In the genomic region with DNA sequence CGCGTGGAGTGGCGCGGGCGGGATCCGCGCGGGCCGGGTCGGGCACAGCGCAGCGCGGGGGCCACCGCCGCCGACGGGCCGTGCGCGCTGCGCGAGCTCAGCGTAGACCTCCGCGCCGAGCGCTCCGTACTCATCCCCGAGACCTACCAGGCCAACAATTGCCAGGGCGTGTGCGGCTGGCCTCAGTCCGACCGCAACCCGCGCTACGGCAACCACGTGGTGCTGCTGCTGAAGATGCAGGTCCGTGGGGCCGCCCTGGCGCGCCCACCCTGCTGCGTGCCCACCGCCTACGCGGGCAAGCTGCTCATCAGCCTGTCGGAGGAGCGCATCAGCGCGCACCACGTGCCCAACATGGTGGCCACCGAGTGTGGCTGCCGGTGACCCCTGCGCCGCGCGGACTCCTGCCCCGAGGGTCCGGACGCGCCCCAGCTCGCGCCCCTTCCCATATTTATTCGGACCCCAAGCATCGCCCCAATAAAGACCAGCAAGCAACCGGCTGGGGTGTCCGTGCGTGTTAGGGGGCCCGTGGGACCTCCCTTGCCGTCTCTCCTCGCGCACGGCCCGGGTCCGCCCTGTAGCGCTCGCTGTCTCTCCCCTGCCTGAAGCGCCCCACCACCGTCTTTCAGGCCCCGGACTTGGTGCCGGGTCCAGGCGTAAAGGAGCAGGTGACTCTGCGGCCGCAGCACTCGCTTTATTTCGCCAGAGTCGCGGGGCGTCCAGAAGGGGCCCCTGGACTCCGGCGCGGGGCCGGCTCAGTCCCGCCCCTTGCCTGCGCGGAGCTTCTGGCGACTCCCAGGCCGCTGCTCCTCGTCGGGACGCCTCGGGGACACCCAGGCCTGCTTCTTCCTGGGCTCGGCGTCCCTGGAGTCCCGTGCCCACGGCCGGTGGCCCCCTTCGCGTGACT, we compare ENCODE assay signal across 14 cellular contexts. TPM values are rescaled to one million over a fixed set of nuclear protein-coding genes. Genes with fewer than 3 reads are reported as not detected.
A peak's percentile ranks its signal among the peaks of the same experiment; 100 is the strongest.
DNase-seq lines count a peak whose midpoint lies in the region; ATAC-seq and FAIRE-seq lines count a peak whose summit lies in the region.
"Had no signal": no experiment of that assay in that cellular context is flagged by ENCODE, and none has a peak within 500 bp of the region (broad histone marks: within the 10 kb centered on the region; RNA-seq: fewer than 3 reads in every experiment).

No MANE protein-coding gene starts in this region.

- WGBS in small intestine, 3 donors, result 5 to 7% (median 6%) methylated on average over 80 to 108 of the region's 108 CpGs

- no peaks in the 10 kb centered on the region for H3K9me3 Mint-ChIP-seq in activated naive CD8-positive, alpha-beta T cell treated with anti-CD3 and anti-CD28 coated beads for 36 hours
- no peaks in the 10 kb centered on the region for H3K9me3 Mint-ChIP-seq in naive thymus-derived CD8-positive, alpha-beta T cell

- H3K4me1 Mint-ChIP-seq in activated naive CD8-positive, alpha-beta T cell treated with anti-CD3 and anti-CD28 coated beads for 36 hours, result peaks cover 2% of the 10 kb centered on the region
- peaks cover 2 to 17% (median 13%) of the 10 kb centered on the region in 4 donors for H3K4me1 Mint-ChIP-seq in naive thymus-derived CD8-positive, alpha-beta T cell

- ATAC-seq in naive thymus-derived CD8-positive, alpha-beta T cell, result peak; percentile 31 to 38
- no peak for ATAC-seq in HG02870 (IDR thresholded peaks at IDR 0.05; ENCODE audit: unreplicated experiment)
- ATAC-seq: Panc1 had no signal

- POLR2A ChIA-PET in naive thymus-derived CD8-positive, alpha-beta T cell (lab: Charles Lee), result interaction anchor here (1.1 to 15.8 kb wide), 9 partner anchors 8 to 224 kb away, joined by 4 to 370 read pairs (median 10); a partner anchor contains a TSS

- no peak for FAIRE-seq in small intestine (lab: Jason Lieb, UNC)
- FAIRE-seq: endometrium had no signal

- peaks cover 13% of the 10 kb centered on the region for H3K27me3 Mint-ChIP-seq in activated naive CD8-positive, alpha-beta T cell treated with anti-CD3 and anti-CD28 coated beads for 36 hours
- H3K27me3 Mint-ChIP-seq in naive thymus-derived CD8-positive, alpha-beta T cell, result peaks cover 0 to 4% (median 0%) of the 10 kb centered on the region in 5 donors

- H3K4me3 Mint-ChIP-seq in activated naive CD8-positive, alpha-beta T cell treated with anti-CD3 and anti-CD28 coated beads for 36 hours, result peak overlapping the region; percentile 48
- peak overlapping the region in 9 of 10 donors; percentile 22 to 86 (median 68) for H3K4me3 Mint-ChIP-seq in naive thymus-derived CD8-positive, alpha-beta T cell

- H3K36me3 ChIP-seq in BLaER1 (peaks cover 32% of the 10 kb centered on the region), small intestine (ENCODE audit: control insufficient read depth in 2 of 2, insufficient read depth in 2 of 2, low read length in 2 of 2) (peaks cover 10% of the 10 kb centered on the region in 2 donors)

- H3K27ac ChIP-seq in BLaER1 (no peak overlapping the region), small intestine (ENCODE audit: low read depth in 1 of 2, low read length in 1 of 2) (no peak overlapping the region)

- H3K4me2 ChIP-seq in BLaER1, result peak overlapping the region; percentile 89

- peaks cover 74% of the 10 kb centered on the region for H4K20me1 ChIP-seq in BLaER1

- no peaks in the 10 kb centered on the region for H3K36me3 Mint-ChIP-seq in activated naive CD8-positive, alpha-beta T cell treated with anti-CD3 and anti-CD28 coated beads for 36 hours
- peaks cover 0 to 4% (median 0%) of the 10 kb centered on the region in 3 donors for H3K36me3 Mint-ChIP-seq in naive thymus-derived CD8-positive, alpha-beta T cell

- H3K27me3 ChIP-seq in BLaER1 (peaks cover 67% of the 10 kb centered on the region), small intestine (ENCODE audit: control insufficient read depth in 2 of 2, insufficient read depth in 2 of 2, low read length in 2 of 2) (peaks cover 24 to 28% of the 10 kb centered on the region in 2 donors)

- peaks cover 62% of the 10 kb centered on the region for H3K4me1 ChIP-seq in BLaER1
- H3K4me1 ChIP-seq in small intestine (ENCODE audit: control insufficient read depth in 2 of 2, insufficient read depth in 1 of 2, low read depth in 1 of 2, low read length in 1 of 2), result no peaks in the 10 kb centered on the region

- H3K9ac ChIP-seq in BLaER1, result no peak overlapping the region

- H3K4me3 ChIP-seq in BLaER1 (peak overlapping the region; percentile 60), small intestine (ENCODE audit: low read depth in 1 of 2, low read length in 2 of 2) (peak overlapping the region in 1 of 2 donors; percentile 32)

- peak; percentile 48 for DNase-seq in D341Med (ENCODE audit: low spot score)
- DNase-seq in activated naive CD8-positive, alpha-beta T cell treated with anti-CD3 and anti-CD28 coated beads for 36 hours, result peak; percentile 57
- peak in 2 of 10 donors; percentile 30 to 34 for DNase-seq in naive thymus-derived CD8-positive, alpha-beta T cell
- DNase-seq in small intestine, result no peak
- no peak for DNase-seq in NOMO-1 treated with dmso at 0.1 percent for 144 hours (lab: John Stamatoyannopoulos, UW; ENCODE audit: unreplicated experiment)
- no peak for DNase-seq in hepatic stellate cell (ENCODE audit: low spot score)
- DNase-seq: amniotic stem cell; DMS79 treated with DMSO at 0.1 percent for 48 hours; NCI-H2107; stimulated activated naive CD4-positive, alpha-beta T cell treated with Interleukin-2 at 50 U/mL for 16 hours had no signal

- no peaks in the 10 kb centered on the region for H3K9me3 ChIP-seq in BLaER1
- no peaks in the 10 kb centered on the region for H3K9me3 ChIP-seq in small intestine (ENCODE audit: control insufficient read depth, low read depth)

- H3K27ac Mint-ChIP-seq in activated naive CD8-positive, alpha-beta T cell treated with anti-CD3 and anti-CD28 coated beads for 36 hours, result no peak overlapping the region
- peak overlapping the region in 1 of 10 donors; percentile 37 for H3K27ac Mint-ChIP-seq in naive thymus-derived CD8-positive, alpha-beta T cell

RNA-seq across cellular contexts. Expression of a gene that starts 2.7 kb away (rescaled TPM):
- 1 to 10 TPM; 7.4 to 10.0 TPM for total RNA-seq in activated naive CD8-positive, alpha-beta T cell treated with anti-CD3 and anti-CD28 coated beads for 36 hours
- 10 to 100 TPM; 13.6 to 14.0 TPM for total RNA-seq in naive thymus-derived CD8-positive, alpha-beta T cell
- polyA plus RNA-seq in naive thymus-derived CD8-positive, alpha-beta T cell, result not detected
- 1 to 10 TPM; 1.1 to 3.0 (median 1.9) TPM for polyA plus RNA-seq in small intestine

RNA-seq across cellular contexts. Expression of a gene that starts 4.4 kb away (rescaled TPM):
- under 1 TPM; 0.45 to 0.50 TPM for total RNA-seq in activated naive CD8-positive, alpha-beta T cell treated with anti-CD3 and anti-CD28 coated beads for 36 hours
- total RNA-seq in naive thymus-derived CD8-positive, alpha-beta T cell, result under 1 TPM in 1 of 2 experiments, not detected in 1; 0.70 TPM
- polyA plus RNA-seq in naive thymus-derived CD8-positive, alpha-beta T cell, result 1 to 10 TPM in 1 of 3 donors, under 1 TPM in 2; 0.41 to 1.3 (median 0.59) TPM
- polyA plus RNA-seq in small intestine, result 1 to 10 TPM in 2 of 3 donors, under 1 TPM in 1; 0.69 to 1.9 (median 1.3) TPM

RNA-seq across cellular contexts. Expression of a gene that starts 15.2 kb away (rescaled TPM):
- 100 to 1,000 TPM; 160 to 162 TPM for total RNA-seq in activated naive CD8-positive, alpha-beta T cell treated with anti-CD3 and anti-CD28 coated beads for 36 hours
- 100 to 1,000 TPM; 149 to 162 TPM for total RNA-seq in naive thymus-derived CD8-positive, alpha-beta T cell
- polyA plus RNA-seq in naive thymus-derived CD8-positive, alpha-beta T cell, result 10 to 100 TPM; 16.3 to 33.5 (median 26.0) TPM
- 10 to 100 TPM; 31.8 to 45.5 (median 35.1) TPM for polyA plus RNA-seq in small intestine

RNA-seq across cellular contexts. Expression of a gene that starts 15.7 kb away (rescaled TPM):
- total RNA-seq in activated naive CD8-positive, alpha-beta T cell treated with anti-CD3 and anti-CD28 coated beads for 36 hours, result 10 to 100 TPM; 82.7 to 84.6 TPM
- 10 to 100 TPM; 56.7 to 59.8 TPM for total RNA-seq in naive thymus-derived CD8-positive, alpha-beta T cell
- 100 to 1,000 TPM in 2 of 3 donors, 10 to 100 TPM in 1; 85.2 to 106 (median 101) TPM for polyA plus RNA-seq in naive thymus-derived CD8-positive, alpha-beta T cell
- 100 to 1,000 TPM; 269 to 307 (median 286) TPM for polyA plus RNA-seq in small intestine

RNA-seq across cellular contexts. Expression of a gene that starts 30.1 kb away (rescaled TPM):
- total RNA-seq in activated naive CD8-positive, alpha-beta T cell treated with anti-CD3 and anti-CD28 coated beads for 36 hours, result not detected
- total RNA-seq in naive thymus-derived CD8-positive, alpha-beta T cell, result under 1 TPM; 0.14 to 0.23 TPM
- under 1 TPM in 1 of 3 donors, not detected in 2; 0.15 TPM for polyA plus RNA-seq in naive thymus-derived CD8-positive, alpha-beta T cell
- polyA plus RNA-seq in small intestine, result under 1 TPM in 2 of 3 donors, not detected in 1; 0.46 to 0.54 TPM

Comparison
In these comparisons a context has a peak if more than half of its experiments do, and no peak if none do; other contexts are left out.
1. DNase-seq: peak in D341Med (single experiment) and activated naive CD8-positive, alpha-beta T cell treated with anti-CD3 and anti-CD28 coated beads for 36 hours (single experiment); none in small intestine (single experiment), NOMO-1 treated with dmso at 0.1 percent for 144 hours (single experiment) and hepatic stellate cell (single experiment).